Comparison of ENCODE assay signal across 22 cellular contexts in the genomic region with DNA sequence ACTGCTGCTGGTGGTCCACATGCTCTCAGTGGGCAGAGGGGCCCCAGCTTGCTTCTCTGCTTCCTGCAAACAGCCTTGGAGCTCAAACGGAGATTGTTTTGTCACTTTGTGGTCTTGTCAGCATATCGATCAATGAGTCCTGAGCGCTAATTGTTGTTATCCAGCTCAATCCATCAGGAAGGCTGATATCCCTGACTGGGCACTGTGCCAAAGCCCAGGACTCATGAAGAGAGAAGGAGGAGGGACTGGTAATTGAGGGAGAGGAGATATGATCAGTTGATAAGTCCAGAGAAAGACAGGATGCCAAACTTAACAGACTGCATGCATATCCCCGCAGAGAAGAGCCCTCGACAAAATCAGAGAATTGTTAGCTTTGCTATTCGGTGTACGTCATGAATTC.
"Had no signal": no experiment of that assay in that cellular context is flagged by ENCODE, and none has a peak within 500 bp of the region (broad histone marks: within the 10 kb centered on the region; RNA-seq: fewer than 3 reads in every experiment).

No MANE protein-coding gene starts in this region.

- H3K4me3 Mint-ChIP-seq: effector memory CD8-positive, alpha-beta T cell; natural killer cell; stimulated activated effector memory CD8-positive, alpha-beta T cell treated with anti-CD3 and anti-CD28 coated beads, Interleukin-12 subunit alpha, Interleukin-12 subunit beta, amount 100 ng/mL, for 72 hours had no signal

- H3K36me3 Mint-ChIP-seq: natural killer cell; stimulated activated effector memory CD8-positive, alpha-beta T cell treated with anti-CD3 and anti-CD28 coated beads, Interleukin-12 subunit alpha, Interleukin-12 subunit beta, amount 100 ng/mL, for 72 hours had no signal

- H3K27me3 Mint-ChIP-seq: effector memory CD8-positive, alpha-beta T cell had no signal

- H3K4me1 Mint-ChIP-seq: natural killer cell; stimulated activated effector memory CD8-positive, alpha-beta T cell treated with anti-CD3 and anti-CD28 coated beads, Interleukin-12 subunit alpha, Interleukin-12 subunit beta, amount 100 ng/mL, for 72 hours had no signal

- ATAC-seq: effector memory CD8-positive, alpha-beta T cell; gastrocnemius medialis; left cardiac atrium; left lung; natural killer cell; psoas muscle; right cardiac atrium; stimulated activated effector memory CD8-positive, alpha-beta T cell treated with anti-CD3 and anti-CD28 coated beads, Interleukin-12 subunit alpha, Interleukin-12 subunit beta, amount 100 ng/mL, for 72 hours had no signal

- DNase-seq: cortex of kidney; effector memory CD8-positive, alpha-beta T cell; foreskin fibroblast; gastrocnemius medialis; head of caudate nucleus; left cardiac atrium; left lung; natural killer cell; occipital lobe; ovary; posterior cingulate gyrus; psoas muscle; right cardiac atrium; sigmoid colon; stimulated activated CD4-positive, alpha-beta T cell treated with anti-CD3 and anti-CD28 coated beads, Interleukin-2, amount 100 ng/mL, for 24 hours; stimulated activated CD4-positive, alpha-beta T cell treated with anti-CD3 and anti-CD28 coated beads, Interleukin-4, amount 100 ng/mL, for 24 hours; stimulated activated naive CD4-positive, alpha-beta T cell treated with Interleukin-2 at 50 U/mL for 16 hours; stomach; thyroid gland; trophoblast cell had no signal

- H3K4me1 ChIP-seq: gastrocnemius medialis, left lung, psoas muscle, sigmoid colon, stomach, thyroid gland, vagina had no signal

- H3K27me3 ChIP-seq: gastrocnemius medialis, left lung, ovary, sigmoid colon, stomach, thyroid gland, vagina had no signal

- H3K36me3 ChIP-seq: gastrocnemius medialis, left lung, ovary, sigmoid colon, stomach, thyroid gland, vagina had no signal

- H3K27ac ChIP-seq: gastrocnemius medialis, left lung, ovary, psoas muscle, sigmoid colon, stomach, thyroid gland, vagina had no signal

- H3K27ac Mint-ChIP-seq: effector memory CD8-positive, alpha-beta T cell; natural killer cell; stimulated activated effector memory CD8-positive, alpha-beta T cell treated with anti-CD3 and anti-CD28 coated beads, Interleukin-12 subunit alpha, Interleukin-12 subunit beta, amount 100 ng/mL, for 72 hours had no signal

- H3K4me3 ChIP-seq: gastrocnemius medialis, left lung, ovary, psoas muscle, sigmoid colon, stomach, thyroid gland, vagina had no signal

- H3K9me3 ChIP-seq: gastrocnemius medialis, ovary, psoas muscle, thyroid gland, vagina had no signal
